In genomic region chr10:21814866-21815265, GRCh38 we compare ENCODE assay signal across 1 cellular context.
TF ChIP-seq lines count a peak whose summit lies in the region.

No MANE protein-coding gene starts in this region.

TF ChIP-seq in H1, 55 proteins besides CTCF, POLR2A, EP300 and RAD21 (continued from another document):
- TF ChIP-seq EZH2 (IDR thresholded peaks at IDR 0.05; ENCODE audit: low read depth, low read length, severe bottlenecking) (no peak), CTBP2 (IDR thresholded peaks at IDR 0.05; ENCODE audit: borderline replicate concordance, insufficient read depth, insufficient read length, low read length) (no peak), HDAC2 (IDR thresholded peaks at IDR 0.05; ENCODE audit: borderline replicate concordance in 1 of 2, low read depth in 2 of 2, low read length in 2 of 2) (no peak), ATF2 (IDR thresholded peaks at IDR 0.05; ENCODE audit: low read length) (no peak), SIX5 (IDR thresholded peaks at IDR 0.05; ENCODE audit: low read depth, low read length) (no peak), CHD1 (IDR thresholded peaks at IDR 0.05; ENCODE audit: low read depth, low read length) (no peak)
TF ChIP-seq in H1: peak in this region for 0.
